30 cellular contexts compared by ENCODE assay signal in the genomic region with DNA sequence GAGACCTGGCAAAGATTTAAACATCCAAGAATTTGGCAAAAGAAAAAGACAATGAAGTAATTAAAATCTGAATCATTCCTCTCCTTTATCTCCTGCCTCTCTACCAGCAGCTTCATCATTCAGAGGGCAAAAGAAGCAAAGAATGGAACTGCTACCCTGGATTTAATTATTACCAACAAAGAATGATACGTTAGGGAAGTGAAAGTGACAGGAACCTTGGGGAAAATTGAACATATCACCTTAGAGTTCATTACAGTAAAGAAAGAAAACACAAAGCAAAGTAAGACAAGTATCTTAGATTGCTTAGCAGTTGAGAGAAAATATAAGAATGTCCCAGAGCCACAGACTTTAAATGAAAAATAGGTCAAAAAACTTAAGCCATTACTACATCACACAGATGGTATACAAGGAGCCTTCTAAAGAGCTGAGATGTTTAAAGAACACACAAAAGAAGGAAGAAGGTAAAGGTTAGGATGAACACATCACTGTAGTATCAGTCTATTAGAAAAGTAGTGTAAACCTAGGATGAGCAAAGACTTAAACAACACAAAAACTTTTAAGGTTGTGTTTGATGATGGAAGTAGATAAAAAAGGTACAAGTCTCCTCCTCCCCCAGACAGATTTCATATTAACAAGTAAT.
"Had no signal": no experiment of that assay in that cellular context is flagged by ENCODE, and none has a peak within 500 bp of the region (broad histone marks: within the 10 kb centered on the region; RNA-seq: fewer than 3 reads in every experiment).

No MANE protein-coding gene starts in this region.

- H3K27ac Mint-ChIP-seq: activated CD4-positive, alpha-beta memory T cell treated with anti-CD3 and anti-CD28 coated beads, Interleukin-2, amount 10 ng/mL, durations not matched to agents 7 days and 5 days; activated CD4-positive, alpha-beta T cell treated with anti-CD3 and anti-CD28 coated beads for 36 hours; activated naive CD4-positive, alpha-beta T cell treated with anti-CD3 and anti-CD28 coated beads, Interleukin-2, amount 10 ng/mL, durations not matched to agents 7 days and 5 days; activated naive CD8-positive, alpha-beta T cell treated with anti-CD3 and anti-CD28 coated beads for 36 hours; activated T-helper 17 cell treated with anti-CD3 and anti-CD28 coated beads, Interleukin-2, amount 50 U/mL, for 72 hours; T-cell had no signal

- H3K36me3 Mint-ChIP-seq: activated naive CD4-positive, alpha-beta T cell treated with anti-CD3 and anti-CD28 coated beads, Interleukin-2, amount 10 ng/mL, durations not matched to agents 7 days and 5 days; activated naive CD8-positive, alpha-beta T cell treated with anti-CD3 and anti-CD28 coated beads for 36 hours had no signal

- H3K4me1 Mint-ChIP-seq: activated CD4-positive, alpha-beta memory T cell treated with anti-CD3 and anti-CD28 coated beads, Interleukin-2, amount 10 ng/mL, durations not matched to agents 7 days and 5 days; activated CD4-positive, alpha-beta T cell treated with anti-CD3 and anti-CD28 coated beads for 36 hours; activated naive CD4-positive, alpha-beta T cell treated with anti-CD3 and anti-CD28 coated beads, Interleukin-2, amount 10 ng/mL, durations not matched to agents 7 days and 5 days; activated naive CD8-positive, alpha-beta T cell treated with anti-CD3 and anti-CD28 coated beads for 36 hours; activated T-helper 17 cell treated with anti-CD3 and anti-CD28 coated beads, Interleukin-2, amount 50 U/mL, for 72 hours; T-cell had no signal

- DNase-seq: activated CD4-positive, alpha-beta memory T cell treated with anti-CD3 and anti-CD28 coated beads, Interleukin-2, amount 10 ng/mL, durations not matched to agents 7 days and 5 days; activated CD4-positive, alpha-beta T cell treated with anti-CD3 and anti-CD28 coated beads for 36 hours; activated CD4-positive, alpha-beta T cell treated with anti-CD3 and anti-CD28 coated beads, Interleukin-2, amount 50 U/mL, for 1 hour; activated CD4-positive, CD25-positive, alpha-beta regulatory T cell; activated gamma-delta T cell treated with Interleukin-2 at 50 U/mL for 16 hours; activated naive CD4-positive, alpha-beta T cell treated with anti-CD3 and anti-CD28 coated beads, Interleukin-2, amount 10 ng/mL, durations not matched to agents 7 days and 5 days; activated naive CD8-positive, alpha-beta T cell treated with anti-CD3 and anti-CD28 coated beads for 36 hours; activated T-cell treated with anti-CD3 and anti-CD28 coated beads for 4 hours; activated T-cell treated with anti-CD3 and anti-CD28 coated beads, Interleukin-2, amount 50 U/mL, for 48 hours; brain microvascular endothelial cell; cerebellar nuclear complex; MG63; MV-4-11; NCI-H1092 treated with DMSO at 0.1 percent for 48 hours; NCI-H1417 treated with DMSO at 0.1 percent for 48 hours; NCI-H1694; NCI-H2029; NCI-H2107; NCI-H2171 treated with DMSO at 0.1 percent for 48 hours; NCI-H345; NCI-H510A; NCI-H526 treated with DMSO at 0.1 percent for 48 hours; NCI-H82; OCI-M1; RPMI8226; T-cell; T-helper 2 cell had no signal

- H3K4me3 Mint-ChIP-seq: activated CD4-positive, alpha-beta memory T cell treated with anti-CD3 and anti-CD28 coated beads, Interleukin-2, amount 10 ng/mL, durations not matched to agents 7 days and 5 days; activated CD4-positive, alpha-beta T cell treated with anti-CD3 and anti-CD28 coated beads for 36 hours; activated naive CD4-positive, alpha-beta T cell treated with anti-CD3 and anti-CD28 coated beads, Interleukin-2, amount 10 ng/mL, durations not matched to agents 7 days and 5 days; activated naive CD8-positive, alpha-beta T cell treated with anti-CD3 and anti-CD28 coated beads for 36 hours; activated T-helper 17 cell treated with anti-CD3 and anti-CD28 coated beads, Interleukin-2, amount 50 U/mL, for 72 hours; T-cell had no signal

- ATAC-seq: activated CD4-positive, alpha-beta T cell treated with anti-CD3 and anti-CD28 coated beads for 36 hours; activated T-helper 17 cell treated with anti-CD3 and anti-CD28 coated beads, Interleukin-2, amount 50 U/mL, for 72 hours; Panc1; Right ventricle myocardium inferior; T-cell had no signal
